ENCODE assay signal across 8 cellular contexts in the genomic region with DNA sequence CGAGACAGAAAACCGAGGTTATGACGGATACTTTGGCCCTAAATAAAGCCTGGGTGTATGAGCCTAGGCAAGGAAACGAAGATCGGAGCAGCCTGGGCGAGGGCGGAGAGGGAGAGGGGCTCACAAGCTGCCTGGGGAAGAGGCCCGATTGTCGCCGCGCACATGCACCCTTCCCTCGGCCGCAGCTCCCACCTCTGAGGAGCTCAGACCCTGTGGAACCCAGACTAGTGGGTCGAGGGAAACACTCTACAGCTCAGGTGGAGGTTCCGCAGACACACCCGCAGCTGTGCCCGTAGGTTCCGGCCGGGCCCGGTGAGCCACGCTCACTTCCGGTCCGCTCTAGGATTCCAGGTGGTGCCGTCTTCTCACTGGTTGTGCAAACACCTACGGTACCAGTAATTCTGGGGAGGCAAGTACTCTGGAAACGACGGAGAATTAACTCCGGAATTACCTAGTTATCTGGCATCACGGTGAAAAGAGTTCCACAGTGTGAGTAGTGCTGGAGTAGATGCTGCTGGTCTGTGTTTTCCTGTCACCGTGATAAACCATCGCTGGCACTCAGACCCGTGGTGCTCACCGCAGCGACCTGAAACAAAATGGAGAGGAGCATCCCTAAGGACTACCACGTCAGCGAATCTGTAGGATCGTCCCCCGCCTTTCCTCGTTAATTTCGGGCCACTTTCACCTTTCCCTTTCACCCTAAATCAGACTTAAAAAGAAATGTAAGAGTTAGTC.
DNase-seq lines count a peak whose midpoint lies in the region; ATAC-seq and TF ChIP-seq lines count a peak whose summit lies in the region.

No MANE protein-coding gene starts in this region.

- peak; percentile 93 for DNase-seq in NCI-H82 (lab: John Stamatoyannopoulos, UW)
- DNase-seq in activated T-cell treated with anti-CD3 and anti-CD28 coated beads, Interleukin-2, amount 50 U/mL, for 4 hours: peak; percentile 53
- peak; percentile 4 for DNase-seq in fibroblast of peridontal ligament (ENCODE audit: extremely low read depth)
- DNase-seq in testis: peak; percentile 92

- peak overlapping the region; percentile 66 for H3K4me3 ChIP-seq in neuron (ENCODE audit: low read length)
- H3K4me3 ChIP-seq in testis: peak overlapping the region; percentile 39 to 74

- TF ChIP-seq CTCF in 22Rv1 (IDR thresholded peaks at IDR 0.05) (no peak), testis (IDR thresholded peaks at IDR 0.05) (no peak)

- H3K36me3 ChIP-seq in neuron (ENCODE audit: insufficient read depth, low read length) (no peaks in the 10 kb centered on the region), testis (ENCODE audit: low read depth, missing control alignments) (no peaks in the 10 kb centered on the region)

- WGBS in testis, 2 donors: 1 to 2% methylated on average over 32 to 40 of the region's 40 CpGs

- H3K9me3 Mint-ChIP-seq in activated T-cell treated with anti-CD3 and anti-CD28 coated beads, Interleukin-2, amount 50 U/mL, for 4 hours: peaks cover 8% of the 10 kb centered on the region

- H3K27me3 Mint-ChIP-seq in activated T-cell treated with anti-CD3 and anti-CD28 coated beads, Interleukin-2, amount 50 U/mL, for 4 hours (ENCODE audit: low read depth): peaks cover 78% of the 10 kb centered on the region

- no peak for TF ChIP-seq POLR2A in testis (IDR thresholded peaks at IDR 0.05)

- no peaks in the 10 kb centered on the region for H3K9me3 ChIP-seq in neuron (ENCODE audit: low read length)
- H3K9me3 ChIP-seq in testis: no peaks in the 10 kb centered on the region

- H3K36me3 Mint-ChIP-seq in activated T-cell treated with anti-CD3 and anti-CD28 coated beads, Interleukin-2, amount 50 U/mL, for 4 hours (ENCODE audit: insufficient read depth): no peaks in the 10 kb centered on the region

- H3K27ac ChIP-seq in 22Rv1 (peak overlapping the region; percentile 83), testis (peak overlapping the region; percentile 53 to 82)

- intact Hi-C loops in testis (cut with DNase I; ENCODE audit: low total_unique reads): no loop called here

- ATAC-seq in GM18907 (IDR thresholded peaks at IDR 0.05; ENCODE audit: unreplicated experiment): peak; percentile 82
- peak; percentile 79 for ATAC-seq in HG03175 (IDR thresholded peaks at IDR 0.05; ENCODE audit: unreplicated experiment)
- peak; percentile 84 to 89 for ATAC-seq in activated T-cell treated with anti-CD3 and anti-CD28 coated beads, Interleukin-2, amount 50 U/mL, for 4 hours

- H3K4me3 Mint-ChIP-seq in activated T-cell treated with anti-CD3 and anti-CD28 coated beads, Interleukin-2, amount 50 U/mL, for 4 hours: peak overlapping the region; percentile 79

- H3K27me3 ChIP-seq in neuron (ENCODE audit: insufficient read depth, low read length): peaks cover 3% of the 10 kb centered on the region
- no peaks in the 10 kb centered on the region for H3K27me3 ChIP-seq in testis

- H2AFZ ChIP-seq in neuron (ENCODE audit: low read depth, low read length): peak overlapping the region; percentile 51

- H3K4me1 Mint-ChIP-seq in activated T-cell treated with anti-CD3 and anti-CD28 coated beads, Interleukin-2, amount 50 U/mL, for 4 hours (ENCODE audit: low read depth): peaks cover 14% of the 10 kb centered on the region

- peaks cover 20% of the 10 kb centered on the region for H3K4me1 ChIP-seq in neuron (ENCODE audit: insufficient read depth, low read length)
- peaks cover 7% of the 10 kb centered on the region for H3K4me1 ChIP-seq in testis

Comparison
In these comparisons a context has a peak if more than half of its experiments do, and no peak if none do; other contexts are left out.
1. Peak in every context shown above with its lines: DNase-seq, ATAC-seq, H3K4me3 ChIP-seq and H3K27ac ChIP-seq.
2. DNase-seq: peak in every context shown above with its lines; median percentile 93 in NCI-H82; 92 in testis; 53 in activated T-cell treated with anti-CD3 and anti-CD28 coated beads, Interleukin-2, amount 50 U/mL, for 4 hours; 4 in fibroblast of peridontal ligament.